ENCODE assay signal across 33 cellular contexts in the genomic region with DNA sequence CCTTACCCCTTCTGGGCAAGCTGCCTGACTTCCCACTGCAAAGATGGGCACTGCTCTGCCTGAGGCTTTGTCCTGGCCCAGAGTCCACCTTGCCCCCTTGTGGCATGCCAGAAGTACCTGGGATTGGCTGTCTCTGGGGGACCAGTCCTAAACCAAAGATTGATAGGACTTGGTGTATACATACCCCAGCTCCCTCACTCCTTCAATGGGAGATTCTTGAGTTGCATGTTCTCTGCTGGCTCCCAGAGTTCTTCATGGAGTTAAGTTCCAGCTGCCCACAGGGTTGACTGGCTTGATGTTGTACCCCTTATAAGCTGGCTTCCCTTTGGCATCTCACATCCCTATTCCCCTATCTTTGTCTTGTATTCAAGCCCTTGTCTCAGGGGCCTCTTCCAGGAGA.
"Had no signal": no experiment of that assay in that cellular context is flagged by ENCODE, and none has a peak within 500 bp of the region (broad histone marks: within the 10 kb centered on the region; RNA-seq: fewer than 3 reads in every experiment).

No MANE protein-coding gene starts in this region.

- DNase-seq: Kasumi-1, KG1, MG63, MM.1S, MV-4-11, NCI-H1048, NCI-H1092, NCI-H1092 treated with DMSO at 0.1 percent for 48 hours, NCI-H1105, NCI-H1105 treated with DMSO at 0.1 percent for 48 hours, NCI-H1417, NCI-H1417 treated with DMSO at 0.1 percent for 48 hours, NCI-H1436, NCI-H1436 treated with DMSO at 0.1 percent for 48 hours, NCI-H146, NCI-H1694, NCI-H1694 treated with DMSO at 0.1 percent for 48 hours, NCI-H187, NCI-H187 treated with DMSO at 0.1 percent for 48 hours, NCI-H1930, NCI-H2029, NCI-H2029 treated with DMSO at 0.1 percent for 48 hours, NCI-H2081, NCI-H2081 treated with DMSO at 0.1 percent for 48 hours, NCI-H2107, NCI-H2171, NCI-H2171 treated with DMSO at 0.1 percent for 48 hours, NCI-H2227 treated with DMSO at 0.1 percent for 48 hours, NCI-H226, NCI-H345, NCI-H510A, NCI-H510A treated with DMSO at 0.1 percent for 48 hours had no signal

- H3K9me3 ChIP-seq: MG63 had no signal

- H3K27me3 ChIP-seq: MG63 had no signal

- H3K4me3 ChIP-seq: MG63 had no signal

- H3K36me3 ChIP-seq: MG63 had no signal

- H3K27ac ChIP-seq: KMS-11 had no signal

- H3K4me2 ChIP-seq: KMS-11 had no signal

- H3K9ac ChIP-seq: KMS-11 had no signal
